Comparison of ENCODE assay signal across 10 cellular contexts in the genomic region with DNA sequence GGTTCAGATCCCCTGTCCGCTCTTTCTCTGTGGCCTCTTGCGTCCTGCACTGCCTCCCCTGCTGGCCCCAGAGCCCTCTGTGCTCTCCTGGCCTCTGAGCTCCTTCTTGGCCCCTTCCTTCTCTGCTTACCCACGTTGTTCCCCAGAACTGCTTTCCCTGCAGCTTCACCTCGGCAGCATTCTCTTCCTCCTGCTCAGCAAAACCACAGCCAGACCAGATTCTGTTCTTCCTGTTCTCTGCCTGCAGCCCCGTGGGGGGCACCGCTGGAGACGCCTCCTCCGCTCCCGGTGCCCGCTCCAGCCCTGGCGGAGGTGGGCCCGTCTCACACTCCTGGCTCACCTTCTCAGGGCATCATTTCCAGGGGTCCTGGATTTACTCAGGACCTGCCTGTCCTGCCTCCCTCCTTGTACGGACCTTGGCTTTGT. TPM values are rescaled to one million over a fixed set of nuclear protein-coding genes. Genes with fewer than 3 reads are reported as not detected.
A peak's percentile ranks its signal among the peaks of the same experiment; 100 is the strongest.
DNase-seq lines count a peak whose midpoint lies in the region; ATAC-seq and TF ChIP-seq lines count a peak whose summit lies in the region.
"Had no signal": no experiment of that assay in that cellular context is flagged by ENCODE, and none has a peak within 500 bp of the region (broad histone marks: within the 10 kb centered on the region; RNA-seq: fewer than 3 reads in every experiment).

No MANE protein-coding gene starts in this region.

- H3K27me3 ChIP-seq in layer of hippocampus (ENCODE audit: control insufficient read depth, insufficient read depth, low read length) (no peaks in the 10 kb centered on the region), tibial artery (no peaks in the 10 kb centered on the region)

- H3K9me3 ChIP-seq in tibial artery, result no peaks in the 10 kb centered on the region

- no peak for DNase-seq in Right ventricle myocardium superior
- no peak for DNase-seq in left ventricle myocardium superior
- peak; percentile 20 for DNase-seq in UCSD-AML1 (lab: John Stamatoyannopoulos, UW; ENCODE audit: unreplicated experiment)
- peak; percentile 21 to 64 for DNase-seq in tibial artery
- no peak for DNase-seq in SHP77 (lab: John Stamatoyannopoulos, UW)
- DNase-seq: activated CD4-positive, alpha-beta T cell treated with anti-CD3 and anti-CD28 coated beads for 1 hour; NCI-H187 had no signal

- intact Hi-C loops in Right ventricle myocardium superior (cut with DNase I), result no loop called here
- intact Hi-C loops in left ventricle myocardium superior (cut with micrococcal nuclease), result no loop called here
- intact Hi-C loops in tibial artery (cut with DNase I; ENCODE audit: low total_unique reads), result no loop called here

- H3K4me1 ChIP-seq in tibial artery, result no peaks in the 10 kb centered on the region

- no peak for TF ChIP-seq CTCF in tibial artery (IDR thresholded peaks at IDR 0.05)

- ATAC-seq in Right ventricle myocardium superior (ENCODE audit: poor library complexity), result peak; percentile 4
- no peak for ATAC-seq in left ventricle myocardium superior
- ATAC-seq in GM18909 (IDR thresholded peaks at IDR 0.05; ENCODE audit: poor library complexity, unreplicated experiment), result no peak
- ATAC-seq in esophagus mucosa, result no peak

- H3K36me3 ChIP-seq in tibial artery, result peaks cover 87 to 98% (median 88%) of the 10 kb centered on the region in 3 donors

- peak overlapping the region; percentile 52 for H3K27ac ChIP-seq in layer of hippocampus (ENCODE audit: low read depth, low read length)
- H3K27ac ChIP-seq in tibial artery, result peak overlapping the region in 1 of 2 donors; percentile 33

- H3K4me3 ChIP-seq in tibial artery, result no peak overlapping the region

RNA-seq across cellular contexts. Expression of gene TCP11, which starts 59.7 kb away (rescaled TPM):
- not detected for total RNA-seq in Right ventricle myocardium superior
- not detected for total RNA-seq in left ventricle myocardium superior
- total RNA-seq in esophagus mucosa, result not detected

Comparison
In these comparisons a context has a peak if more than half of its experiments do, and no peak if none do; other contexts are left out.
1. DNase-seq: peak in UCSD-AML1 (single experiment) and tibial artery (2 of 2); none in Right ventricle myocardium superior (single experiment), left ventricle myocardium superior (single experiment) and SHP77 (0 of 2).